ENCODE assay signal across 1 cellular context in genomic region chr17:49755681-49756283, GRCh38.
TF ChIP-seq lines count a peak whose summit lies in the region.

No MANE protein-coding gene starts in this region.

TF ChIP-seq in HEK293, 187 proteins besides CTCF, POLR2A, EP300 and RAD21 (continued from another document):
- TF ChIP-seq REST (tag by site-specific recombination; IDR thresholded peaks at IDR 0.05) (no peak), ZNF518A (tag by site-specific recombination; conservative IDR thresholded peaks at IDR 0.05; ENCODE audit: low read depth) (no peak), ZNF174 (tag by site-specific recombination; IDR thresholded peaks at IDR 0.05) (no peak)
